Comparison of ENCODE assay signal across 18 cellular contexts in genomic region chr6:164037165-164037564, GRCh38.
DNase-seq lines count a peak whose midpoint lies in the region; ATAC-seq, FAIRE-seq and TF ChIP-seq lines count a peak whose summit lies in the region.
"Had no signal": no experiment of that assay in that cellular context is flagged by ENCODE, and none has a peak within 500 bp of the region (broad histone marks: within the 10 kb centered on the region; RNA-seq: fewer than 3 reads in every experiment).

No MANE protein-coding gene starts in this region.

- H2AFZ ChIP-seq in H1 (ENCODE audit: low read length) (no peak overlapping the region), neuronal stem cell (ENCODE audit: low read length) (peak overlapping the region; percentile 27)

- peak overlapping the region; percentile 64 for H2BK120ac ChIP-seq in H1 (replicated peaks; ENCODE audit: low read depth, low read length)
- H2BK120ac ChIP-seq in neuronal stem cell (ENCODE audit: low read depth, low read length) = no peak overlapping the region

- H3K79me1 ChIP-seq in H1 (ENCODE audit: low read depth, low read length) = no peaks in the 10 kb centered on the region
- H3K79me1 ChIP-seq in neuronal stem cell (ENCODE audit: low read depth, low read length) = no peaks in the 10 kb centered on the region

- H2AK5ac ChIP-seq in H1 (ENCODE audit: low read depth, low read length) = no peak overlapping the region
- H2AK5ac ChIP-seq in neuronal stem cell (ENCODE audit: low read depth, low read length) = no peak overlapping the region

- H3K36me3 ChIP-seq in H1 (ENCODE audit: control insufficient read depth in 2 of 4, insufficient read depth in 4 of 4, low read length in 3 of 4) (no peaks in the 10 kb centered on the region), neuronal stem cell (replicated peaks in 1 of 2; ENCODE audit: control insufficient read depth in 2 of 2, insufficient read depth in 2 of 2, low read length in 2 of 2) (no peaks in the 10 kb centered on the region)
- H3K36me3 ChIP-seq: BLaER1 treated with 17β-estradiol and CSF1 and Interleukin-3, amounts not matched to agents 10 nM and 100 nM had no signal

- H3K4me3 ChIP-seq in right cardiac atrium (ENCODE audit: low read length) (no peak overlapping the region), H1 (ENCODE audit: extremely low read depth in 1 of 4, insufficient read depth in 2 of 4, low read depth in 3 of 4, low read length in 4 of 4) (no peak overlapping the region), neuronal stem cell (ENCODE audit: low read length in 2 of 2) (no peak overlapping the region)
- H3K4me3 ChIP-seq: BLaER1 treated with 17β-estradiol and CSF1 and Interleukin-3, amounts not matched to agents 10 nM and 100 nM; GM12878 had no signal

- H4K5ac ChIP-seq in H1 (ENCODE audit: insufficient read length, low read depth, low read length) = no peak overlapping the region

- H3K4ac ChIP-seq in H1 (replicated peaks; ENCODE audit: insufficient read length, low read depth, low read length) (no peak overlapping the region), neuronal stem cell (ENCODE audit: low read length) (no peak overlapping the region)

- CTCF ChIA-PET in H1 (lab: Charles Lee; ENCODE audit: partially characterized antibody) = interaction anchor here (0.6 kb wide), 1 partner anchor 136 kb away, joined by 3 read pairs; no protein-coding TSS in a partner anchor

- H3K79me2 ChIP-seq in H1 (ENCODE audit: control insufficient read depth in 1 of 2, insufficient read depth in 2 of 2, low read length in 2 of 2) = no peaks in the 10 kb centered on the region

- POLR2A ChIA-PET in H1 (lab: Charles Lee; ENCODE audit: partially characterized antibody) = no interaction called here

- no peaks in the 10 kb centered on the region for H4K20me1 ChIP-seq in H1 (replicated peaks in 1 of 2; ENCODE audit: control insufficient read depth in 1 of 2, insufficient read depth in 2 of 2, low read length in 2 of 2)
- H4K20me1 ChIP-seq: BLaER1 treated with 17β-estradiol and CSF1 and Interleukin-3, amounts not matched to agents 10 nM and 100 nM had no signal

- H3K27me3 ChIP-seq in right cardiac atrium (ENCODE audit: control insufficient read depth, insufficient read depth) = no peaks in the 10 kb centered on the region
- H3K27me3 ChIP-seq in H1 (replicated peaks in 1 of 4; ENCODE audit: control insufficient read depth in 3 of 4, extremely low read depth in 1 of 4, insufficient read depth in 3 of 4, low read length in 3 of 4) = no peaks in the 10 kb centered on the region
- H3K27me3 ChIP-seq in neuronal stem cell (ENCODE audit: control insufficient read depth in 3 of 3, insufficient read depth in 3 of 3, low read depth in 1 of 3, low read length in 3 of 3) = no peaks in the 10 kb centered on the region
- H3K27me3 ChIP-seq: BLaER1 treated with 17β-estradiol and CSF1 and Interleukin-3, amounts not matched to agents 10 nM and 100 nM had no signal

- no peaks in the 10 kb centered on the region for H3K23me2 ChIP-seq in H1 (ENCODE audit: low read depth, low read length)

- no peak for TF ChIP-seq EP300 in H1 (IDR thresholded peaks at IDR 0.05; ENCODE audit: borderline replicate concordance in 1 of 2, low read depth in 2 of 2, low read length in 2 of 2)

- H3K9me3 ChIP-seq in right cardiac atrium (ENCODE audit: control insufficient read depth, low read length) = no peaks in the 10 kb centered on the region
- no peaks in the 10 kb centered on the region; a peak in 1 of 4 replicates for H3K9me3 ChIP-seq in H1 (ENCODE audit: insufficient read depth in 2 of 2, low read depth in 1 of 2, low read length in 1 of 2)
- peaks cover 2 to 7% of the 10 kb centered on the region in 2 donors for H3K9me3 ChIP-seq in neuronal stem cell (replicated peaks in 1 of 2; ENCODE audit: control insufficient read depth in 2 of 2, insufficient read depth in 1 of 2, low read depth in 1 of 2, low read length in 2 of 2)

- no peak overlapping the region for H2BK5ac ChIP-seq in H1 (ENCODE audit: low read depth, low read length)
- H2BK5ac ChIP-seq in neuronal stem cell (ENCODE audit: low read length) = no peak overlapping the region

- H3K4me2 ChIP-seq in H1 (ENCODE audit: insufficient read depth in 1 of 2, low read depth in 2 of 2, low read length in 2 of 2) (no peak overlapping the region), neuronal stem cell (ENCODE audit: insufficient read depth, low read length, poor library complexity, severe bottlenecking) (no peak overlapping the region)
- H3K4me2 ChIP-seq: BLaER1 treated with 17β-estradiol and CSF1 and Interleukin-3, amounts not matched to agents 10 nM and 100 nM had no signal

- no peak overlapping the region for H4K91ac ChIP-seq in H1 (replicated peaks; ENCODE audit: insufficient read length, low read length)
- H4K91ac ChIP-seq in neuronal stem cell (ENCODE audit: low read depth, low read length, poor library complexity) = no peak overlapping the region

- no peak overlapping the region for H3K18ac ChIP-seq in H1 (ENCODE audit: extremely low read depth, low read length)
- no peak overlapping the region for H3K18ac ChIP-seq in neuronal stem cell (ENCODE audit: low read length)

- DNase-seq in left ventricle myocardium superior = no peak
- DNase-seq in right cardiac atrium = no peak
- DNase-seq in H1 (ENCODE audit: low read depth in 1 of 2, low spot score in 2 of 2) = no peak
- DNase-seq in neuronal stem cell (ENCODE audit: low spot score) = no peak
- no peak for DNase-seq in NCI-H2029 treated with DMSO at 0.1 percent for 48 hours (lab: John Stamatoyannopoulos, UW)
- DNase-seq: ACHN; Calu3; CD4-positive, CD25-positive, alpha-beta regulatory T cell; DMS 273 treated with DMSO at 0.1 percent for 48 hours; IMR-90; KBM-7 had no signal

- H2BK20ac ChIP-seq in H1 (ENCODE audit: low read length) = no peak overlapping the region

- no peak overlapping the region for H2BK15ac ChIP-seq in H1 (ENCODE audit: low read length)
- no peak overlapping the region for H2BK15ac ChIP-seq in neuronal stem cell (ENCODE audit: low read length)

- H3K9ac ChIP-seq in H1 (replicated peaks in 1 of 4; ENCODE audit: extremely low read depth in 1 of 4, low read depth in 3 of 4, low read length in 3 of 4) (no peak overlapping the region), neuronal stem cell (ENCODE audit: low read depth, low read length, poor library complexity) (no peak overlapping the region)
- H3K9ac ChIP-seq: BLaER1 treated with 17β-estradiol and CSF1 and Interleukin-3, amounts not matched to agents 10 nM and 100 nM had no signal

- no peak overlapping the region for H3K14ac ChIP-seq in H1 (ENCODE audit: insufficient read length)
- H3K14ac ChIP-seq in neuronal stem cell (ENCODE audit: low read length) = no peak overlapping the region

- H2BK12ac ChIP-seq in H1 (ENCODE audit: low read depth, low read length) (no peak overlapping the region), neuronal stem cell (ENCODE audit: low read length) (no peak overlapping the region)

- H3K23ac ChIP-seq in H1 (ENCODE audit: insufficient read length) (no peak overlapping the region), neuronal stem cell (ENCODE audit: low read depth, low read length, poor library complexity) (no peak overlapping the region)

- H4K8ac ChIP-seq in H1 (ENCODE audit: extremely low read depth, insufficient read depth, low read length) (no peak overlapping the region), neuronal stem cell (ENCODE audit: low read depth, low read length) (no peak overlapping the region)

- peak; percentile 34 for ATAC-seq in left ventricle myocardium superior
- no peak for ATAC-seq in right cardiac atrium
- ATAC-seq in HG03565 (IDR thresholded peaks at IDR 0.05; ENCODE audit: unreplicated experiment) = no peak
- no peak for ATAC-seq in GM18907 (IDR thresholded peaks at IDR 0.05; ENCODE audit: unreplicated experiment)
- ATAC-seq: GM12878, HCT116 had no signal

- H3K4me1 ChIP-seq in right cardiac atrium (ENCODE audit: control insufficient read depth, insufficient read depth, low read length) (no peaks in the 10 kb centered on the region), H1 (replicated peaks in 1 of 4; ENCODE audit: control insufficient read depth in 3 of 4, insufficient read depth in 4 of 4, low read length in 3 of 4) (no peaks in the 10 kb centered on the region), neuronal stem cell (ENCODE audit: control insufficient read depth in 2 of 2, insufficient read depth in 1 of 2, low read depth in 1 of 2, low read length in 2 of 2) (peaks cover 0 to 3% of the 10 kb centered on the region in 2 donors)
- H3K4me1 ChIP-seq: BLaER1 treated with 17β-estradiol and CSF1 and Interleukin-3, amounts not matched to agents 10 nM and 100 nM had no signal

- WGBS in right cardiac atrium = 49% methylated on average over 7 of the region's 7 CpGs
- WGBS in H1 (ENCODE audit: extremely low coverage in 1 of 2, insufficient coverage in 1 of 2, insufficient read length in 1 of 2, insufficient replicate concordance in 2 of 2, low coverage in 1 of 2, low lambda C conversion rate in 2 of 2, missing lambda C conversion rate in 1 of 2), 2 experiments = 93% methylated on average over 7 of the region's 7 CpGs; no CpG with 5 or more reads in 1 of the 2 experiments
- no CpG with 5 or more reads among the region's 7 CpGs for WGBS in neuronal stem cell (ENCODE audit: extremely low coverage in 2 of 2, insufficient read length in 2 of 2, insufficient replicate concordance in 1 of 2), 2 donors

- no peak for TF ChIP-seq RAD21 in H1 (IDR thresholded peaks at IDR 0.05 in 1 of 2, conservative IDR thresholded peaks at IDR 0.05 in 1 of 2; ENCODE audit: low read depth in 2 of 2, low read length in 2 of 2)

- no peak for TF ChIP-seq POLR2A in H1 (IDR thresholded peaks at IDR 0.05; ENCODE audit: control extremely low read depth in 1 of 2, low read depth in 2 of 2, low read length in 2 of 2)

- TF ChIP-seq CTCF in H1 (IDR thresholded peaks at IDR 0.05; ENCODE audit: control extremely low read depth in 1 of 3, insufficient read depth in 1 of 3, low read depth in 1 of 3, low read length in 3 of 3) = no peak

- no peak overlapping the region for H3K27ac ChIP-seq in right cardiac atrium (ENCODE audit: low read length)
- H3K27ac ChIP-seq in H1 (ENCODE audit: low read depth, low read length) = no peak overlapping the region
- H3K27ac ChIP-seq in neuronal stem cell (replicated peaks; ENCODE audit: low read length) = no peak overlapping the region
- H3K27ac ChIP-seq: BLaER1 treated with 17β-estradiol and CSF1 and Interleukin-3, amounts not matched to agents 10 nM and 100 nM had no signal

- no peak overlapping the region for H3K56ac ChIP-seq in H1 (replicated peaks; ENCODE audit: insufficient read length, low read depth, low read length)

- no peak for FAIRE-seq in H1 (lab: Jason Lieb, UNC)
- FAIRE-seq: GM12878, GM18507, H54 had no signal

- intact Hi-C loops in left ventricle myocardium superior (cut with micrococcal nuclease) = no loop called here
- intact Hi-C loops in right cardiac atrium (cut with DNase I) = no loop called here

TF ChIP-seq in H1, 55 proteins besides CTCF, POLR2A, EP300 and RAD21:
- TF ChIP-seq GTF2F1 (IDR thresholded peaks at IDR 0.05; ENCODE audit: borderline replicate concordance, low read depth, low read length) (no peak), FOSL1 (IDR thresholded peaks at IDR 0.05; ENCODE audit: insufficient read depth, low read depth, low read length) (no peak), ASH2L (IDR thresholded peaks at IDR 0.05; ENCODE audit: low read length) (no peak), SP1 (IDR thresholded peaks at IDR 0.05; ENCODE audit: low read depth, low read length) (no peak)
